1 cellular context compared by ENCODE assay signal in the genomic region with DNA sequence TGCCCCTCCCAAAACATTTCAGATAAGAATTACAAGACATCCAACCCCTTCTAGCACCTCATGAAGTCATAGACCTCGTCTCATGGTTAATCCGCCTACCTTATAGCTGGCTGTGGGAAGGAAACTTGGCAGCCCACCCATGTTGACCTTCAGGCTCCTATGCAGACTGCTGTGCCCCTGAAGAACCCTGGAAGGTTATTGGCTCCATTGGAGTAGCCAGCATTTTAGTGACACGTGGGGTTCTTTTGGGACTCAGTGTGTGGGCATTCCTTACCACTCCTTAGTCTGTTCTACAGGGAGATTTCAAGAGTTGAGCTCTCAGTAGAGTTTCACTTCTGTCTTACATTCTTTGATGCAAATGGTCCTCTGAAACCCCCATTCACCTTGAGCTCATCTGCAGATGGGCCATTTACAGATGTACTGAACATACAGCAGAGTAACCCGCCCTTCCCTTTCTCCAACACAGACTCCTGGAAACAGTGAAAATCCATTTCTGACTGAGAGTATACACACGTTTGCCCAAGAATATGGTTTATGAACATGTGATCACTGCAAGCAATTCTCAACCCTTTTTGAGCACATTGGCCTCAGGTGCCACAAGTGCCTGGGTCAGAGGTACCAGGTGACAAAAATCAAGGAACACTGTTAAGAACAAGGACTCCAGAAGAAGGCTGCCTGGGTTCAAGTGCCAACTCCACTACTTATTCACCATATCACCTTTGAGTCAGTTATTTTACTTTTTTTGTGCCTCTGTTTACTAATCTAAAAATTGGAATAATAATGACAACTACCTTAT.
TF ChIP-seq lines count a peak whose summit lies in the region.

No MANE protein-coding gene starts in this region.

TF ChIP-seq in K562, 482 proteins besides CTCF, POLR2A, EP300 and RAD21 (continued from another document and continues in another):
- TF ChIP-seq, protein P1, sequence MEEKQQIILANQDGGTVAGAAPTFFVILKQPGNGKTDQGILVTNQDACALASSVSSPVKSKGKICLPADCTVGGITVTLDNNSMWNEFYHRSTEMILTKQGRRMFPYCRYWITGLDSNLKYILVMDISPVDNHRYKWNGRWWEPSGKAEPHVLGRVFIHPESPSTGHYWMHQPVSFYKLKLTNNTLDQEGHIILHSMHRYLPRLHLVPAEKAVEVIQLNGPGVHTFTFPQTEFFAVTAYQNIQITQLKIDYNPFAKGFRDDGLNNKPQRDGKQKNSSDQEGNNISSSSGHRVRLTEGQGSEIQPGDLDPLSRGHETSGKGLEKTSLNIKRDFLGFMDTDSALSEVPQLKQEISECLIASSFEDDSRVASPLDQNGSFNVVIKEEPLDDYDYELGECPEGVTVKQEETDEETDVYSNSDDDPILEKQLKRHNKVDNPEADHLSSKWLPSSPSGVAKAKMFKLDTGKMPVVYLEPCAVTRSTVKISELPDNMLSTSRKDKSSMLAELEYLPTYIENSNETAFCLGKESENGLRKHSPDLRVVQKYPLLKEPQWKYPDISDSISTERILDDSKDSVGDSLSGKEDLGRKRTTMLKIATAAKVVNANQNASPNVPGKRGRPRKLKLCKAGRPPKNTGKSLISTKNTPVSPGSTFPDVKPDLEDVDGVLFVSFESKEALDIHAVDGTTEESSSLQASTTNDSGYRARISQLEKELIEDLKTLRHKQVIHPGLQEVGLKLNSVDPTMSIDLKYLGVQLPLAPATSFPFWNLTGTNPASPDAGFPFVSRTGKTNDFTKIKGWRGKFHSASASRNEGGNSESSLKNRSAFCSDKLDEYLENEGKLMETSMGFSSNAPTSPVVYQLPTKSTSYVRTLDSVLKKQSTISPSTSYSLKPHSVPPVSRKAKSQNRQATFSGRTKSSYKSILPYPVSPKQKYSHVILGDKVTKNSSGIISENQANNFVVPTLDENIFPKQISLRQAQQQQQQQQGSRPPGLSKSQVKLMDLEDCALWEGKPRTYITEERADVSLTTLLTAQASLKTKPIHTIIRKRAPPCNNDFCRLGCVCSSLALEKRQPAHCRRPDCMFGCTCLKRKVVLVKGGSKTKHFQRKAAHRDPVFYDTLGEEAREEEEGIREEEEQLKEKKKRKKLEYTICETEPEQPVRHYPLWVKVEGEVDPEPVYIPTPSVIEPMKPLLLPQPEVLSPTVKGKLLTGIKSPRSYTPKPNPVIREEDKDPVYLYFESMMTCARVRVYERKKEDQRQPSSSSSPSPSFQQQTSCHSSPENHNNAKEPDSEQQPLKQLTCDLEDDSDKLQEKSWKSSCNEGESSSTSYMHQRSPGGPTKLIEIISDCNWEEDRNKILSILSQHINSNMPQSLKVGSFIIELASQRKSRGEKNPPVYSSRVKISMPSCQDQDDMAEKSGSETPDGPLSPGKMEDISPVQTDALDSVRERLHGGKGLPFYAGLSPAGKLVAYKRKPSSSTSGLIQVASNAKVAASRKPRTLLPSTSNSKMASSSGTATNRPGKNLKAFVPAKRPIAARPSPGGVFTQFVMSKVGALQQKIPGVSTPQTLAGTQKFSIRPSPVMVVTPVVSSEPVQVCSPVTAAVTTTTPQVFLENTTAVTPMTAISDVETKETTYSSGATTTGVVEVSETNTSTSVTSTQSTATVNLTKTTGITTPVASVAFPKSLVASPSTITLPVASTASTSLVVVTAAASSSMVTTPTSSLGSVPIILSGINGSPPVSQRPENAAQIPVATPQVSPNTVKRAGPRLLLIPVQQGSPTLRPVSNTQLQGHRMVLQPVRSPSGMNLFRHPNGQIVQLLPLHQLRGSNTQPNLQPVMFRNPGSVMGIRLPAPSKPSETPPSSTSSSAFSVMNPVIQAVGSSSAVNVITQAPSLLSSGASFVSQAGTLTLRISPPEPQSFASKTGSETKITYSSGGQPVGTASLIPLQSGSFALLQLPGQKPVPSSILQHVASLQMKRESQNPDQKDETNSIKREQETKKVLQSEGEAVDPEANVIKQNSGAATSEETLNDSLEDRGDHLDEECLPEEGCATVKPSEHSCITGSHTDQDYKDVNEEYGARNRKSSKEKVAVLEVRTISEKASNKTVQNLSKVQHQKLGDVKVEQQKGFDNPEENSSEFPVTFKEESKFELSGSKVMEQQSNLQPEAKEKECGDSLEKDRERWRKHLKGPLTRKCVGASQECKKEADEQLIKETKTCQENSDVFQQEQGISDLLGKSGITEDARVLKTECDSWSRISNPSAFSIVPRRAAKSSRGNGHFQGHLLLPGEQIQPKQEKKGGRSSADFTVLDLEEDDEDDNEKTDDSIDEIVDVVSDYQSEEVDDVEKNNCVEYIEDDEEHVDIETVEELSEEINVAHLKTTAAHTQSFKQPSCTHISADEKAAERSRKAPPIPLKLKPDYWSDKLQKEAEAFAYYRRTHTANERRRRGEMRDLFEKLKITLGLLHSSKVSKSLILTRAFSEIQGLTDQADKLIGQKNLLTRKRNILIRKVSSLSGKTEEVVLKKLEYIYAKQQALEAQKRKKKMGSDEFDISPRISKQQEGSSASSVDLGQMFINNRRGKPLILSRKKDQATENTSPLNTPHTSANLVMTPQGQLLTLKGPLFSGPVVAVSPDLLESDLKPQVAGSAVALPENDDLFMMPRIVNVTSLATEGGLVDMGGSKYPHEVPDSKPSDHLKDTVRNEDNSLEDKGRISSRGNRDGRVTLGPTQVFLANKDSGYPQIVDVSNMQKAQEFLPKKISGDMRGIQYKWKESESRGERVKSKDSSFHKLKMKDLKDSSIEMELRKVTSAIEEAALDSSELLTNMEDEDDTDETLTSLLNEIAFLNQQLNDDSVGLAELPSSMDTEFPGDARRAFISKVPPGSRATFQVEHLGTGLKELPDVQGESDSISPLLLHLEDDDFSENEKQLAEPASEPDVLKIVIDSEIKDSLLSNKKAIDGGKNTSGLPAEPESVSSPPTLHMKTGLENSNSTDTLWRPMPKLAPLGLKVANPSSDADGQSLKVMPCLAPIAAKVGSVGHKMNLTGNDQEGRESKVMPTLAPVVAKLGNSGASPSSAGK (IDR thresholded peaks at IDR 0.05) = peak; percentile 68
- TF ChIP-seq, protein P2, sequence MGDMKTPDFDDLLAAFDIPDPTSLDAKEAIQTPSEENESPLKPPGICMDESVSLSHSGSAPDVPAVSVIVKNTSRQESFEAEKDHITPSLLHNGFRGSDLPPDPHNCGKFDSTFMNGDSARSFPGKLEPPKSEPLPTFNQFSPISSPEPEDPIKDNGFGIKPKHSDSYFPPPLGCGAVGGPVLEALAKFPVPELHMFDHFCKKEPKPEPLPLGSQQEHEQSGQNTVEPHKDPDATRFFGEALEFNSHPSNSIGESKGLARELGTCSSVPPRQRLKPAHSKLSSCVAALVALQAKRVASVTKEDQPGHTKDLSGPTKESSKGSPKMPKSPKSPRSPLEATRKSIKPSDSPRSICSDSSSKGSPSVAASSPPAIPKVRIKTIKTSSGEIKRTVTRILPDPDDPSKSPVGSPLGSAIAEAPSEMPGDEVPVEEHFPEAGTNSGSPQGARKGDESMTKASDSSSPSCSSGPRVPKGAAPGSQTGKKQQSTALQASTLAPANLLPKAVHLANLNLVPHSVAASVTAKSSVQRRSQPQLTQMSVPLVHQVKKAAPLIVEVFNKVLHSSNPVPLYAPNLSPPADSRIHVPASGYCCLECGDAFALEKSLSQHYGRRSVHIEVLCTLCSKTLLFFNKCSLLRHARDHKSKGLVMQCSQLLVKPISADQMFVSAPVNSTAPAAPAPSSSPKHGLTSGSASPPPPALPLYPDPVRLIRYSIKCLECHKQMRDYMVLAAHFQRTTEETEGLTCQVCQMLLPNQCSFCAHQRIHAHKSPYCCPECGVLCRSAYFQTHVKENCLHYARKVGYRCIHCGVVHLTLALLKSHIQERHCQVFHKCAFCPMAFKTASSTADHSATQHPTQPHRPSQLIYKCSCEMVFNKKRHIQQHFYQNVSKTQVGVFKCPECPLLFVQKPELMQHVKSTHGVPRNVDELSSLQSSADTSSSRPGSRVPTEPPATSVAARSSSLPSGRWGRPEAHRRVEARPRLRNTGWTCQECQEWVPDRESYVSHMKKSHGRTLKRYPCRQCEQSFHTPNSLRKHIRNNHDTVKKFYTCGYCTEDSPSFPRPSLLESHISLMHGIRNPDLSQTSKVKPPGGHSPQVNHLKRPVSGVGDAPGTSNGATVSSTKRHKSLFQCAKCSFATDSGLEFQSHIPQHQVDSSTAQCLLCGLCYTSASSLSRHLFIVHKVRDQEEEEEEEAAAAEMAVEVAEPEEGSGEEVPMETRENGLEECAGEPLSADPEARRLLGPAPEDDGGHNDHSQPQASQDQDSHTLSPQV (IDR thresholded peaks at IDR 0.05) = peak; percentile 44
- TF ChIP-seq, protein P3, sequence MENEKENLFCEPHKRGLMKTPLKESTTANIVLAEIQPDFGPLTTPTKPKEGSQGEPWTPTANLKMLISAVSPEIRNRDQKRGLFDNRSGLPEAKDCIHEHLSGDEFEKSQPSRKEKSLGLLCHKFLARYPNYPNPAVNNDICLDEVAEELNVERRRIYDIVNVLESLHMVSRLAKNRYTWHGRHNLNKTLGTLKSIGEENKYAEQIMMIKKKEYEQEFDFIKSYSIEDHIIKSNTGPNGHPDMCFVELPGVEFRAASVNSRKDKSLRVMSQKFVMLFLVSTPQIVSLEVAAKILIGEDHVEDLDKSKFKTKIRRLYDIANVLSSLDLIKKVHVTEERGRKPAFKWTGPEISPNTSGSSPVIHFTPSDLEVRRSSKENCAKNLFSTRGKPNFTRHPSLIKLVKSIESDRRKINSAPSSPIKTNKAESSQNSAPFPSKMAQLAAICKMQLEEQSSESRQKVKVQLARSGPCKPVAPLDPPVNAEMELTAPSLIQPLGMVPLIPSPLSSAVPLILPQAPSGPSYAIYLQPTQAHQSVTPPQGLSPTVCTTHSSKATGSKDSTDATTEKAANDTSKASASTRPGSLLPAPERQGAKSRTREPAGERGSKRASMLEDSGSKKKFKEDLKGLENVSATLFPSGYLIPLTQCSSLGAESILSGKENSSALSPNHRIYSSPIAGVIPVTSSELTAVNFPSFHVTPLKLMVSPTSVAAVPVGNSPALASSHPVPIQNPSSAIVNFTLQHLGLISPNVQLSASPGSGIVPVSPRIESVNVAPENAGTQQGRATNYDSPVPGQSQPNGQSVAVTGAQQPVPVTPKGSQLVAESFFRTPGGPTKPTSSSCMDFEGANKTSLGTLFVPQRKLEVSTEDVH (IDR thresholded peaks at IDR 0.05; ENCODE audit: low read depth, partially characterized antibody) = no peak
- TF ChIP-seq SMARCE1 (IDR thresholded peaks at IDR 0.05) (no peak), YY1 (IDR thresholded peaks at IDR 0.05; ENCODE audit: borderline replicate concordance in 1 of 3, control insufficient read depth in 1 of 3, extremely low read depth in 1 of 3, insufficient read depth in 3 of 3, insufficient read length in 1 of 3, insufficient replicate concordance in 2 of 3, low read depth in 1 of 3, low read length in 2 of 3) (peak in 1 of 3 experiments; percentile 8), ZNF766 (CRISPR knock-in tag; conservative IDR thresholded peaks at IDR 0.05) (peak; percentile 36; the same call in 1 of the 2 replicates), L3MBTL2 (IDR thresholded peaks at IDR 0.05) (peak; percentile 59)
- TF ChIP-seq, protein P4, sequence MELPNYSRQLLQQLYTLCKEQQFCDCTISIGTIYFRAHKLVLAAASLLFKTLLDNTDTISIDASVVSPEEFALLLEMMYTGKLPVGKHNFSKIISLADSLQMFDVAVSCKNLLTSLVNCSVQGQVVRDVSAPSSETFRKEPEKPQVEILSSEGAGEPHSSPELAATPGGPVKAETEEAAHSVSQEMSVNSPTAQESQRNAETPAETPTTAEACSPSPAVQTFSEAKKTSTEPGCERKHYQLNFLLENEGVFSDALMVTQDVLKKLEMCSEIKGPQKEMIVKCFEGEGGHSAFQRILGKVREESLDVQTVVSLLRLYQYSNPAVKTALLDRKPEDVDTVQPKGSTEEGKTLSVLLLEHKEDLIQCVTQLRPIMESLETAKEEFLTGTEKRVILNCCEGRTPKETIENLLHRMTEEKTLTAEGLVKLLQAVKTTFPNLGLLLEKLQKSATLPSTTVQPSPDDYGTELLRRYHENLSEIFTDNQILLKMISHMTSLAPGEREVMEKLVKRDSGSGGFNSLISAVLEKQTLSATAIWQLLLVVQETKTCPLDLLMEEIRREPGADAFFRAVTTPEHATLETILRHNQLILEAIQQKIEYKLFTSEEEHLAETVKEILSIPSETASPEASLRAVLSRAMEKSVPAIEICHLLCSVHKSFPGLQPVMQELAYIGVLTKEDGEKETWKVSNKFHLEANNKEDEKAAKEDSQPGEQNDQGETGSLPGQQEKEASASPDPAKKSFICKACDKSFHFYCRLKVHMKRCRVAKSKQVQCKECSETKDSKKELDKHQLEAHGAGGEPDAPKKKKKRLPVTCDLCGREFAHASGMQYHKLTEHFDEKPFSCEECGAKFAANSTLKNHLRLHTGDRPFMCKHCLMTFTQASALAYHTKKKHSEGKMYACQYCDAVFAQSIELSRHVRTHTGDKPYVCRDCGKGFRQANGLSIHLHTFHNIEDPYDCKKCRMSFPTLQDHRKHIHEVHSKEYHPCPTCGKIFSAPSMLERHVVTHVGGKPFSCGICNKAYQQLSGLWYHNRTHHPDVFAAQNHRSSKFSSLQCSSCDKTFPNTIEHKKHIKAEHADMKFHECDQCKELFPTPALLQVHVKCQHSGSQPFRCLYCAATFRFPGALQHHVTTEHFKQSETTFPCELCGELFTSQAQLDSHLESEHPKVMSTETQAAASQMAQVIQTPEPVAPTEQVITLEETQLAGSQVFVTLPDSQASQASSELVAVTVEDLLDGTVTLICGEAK (IDR thresholded peaks at IDR 0.05) = peak; percentile 44; the same call in 1 of the 2 replicates
- TF ChIP-seq, protein P4 (CRISPR knock-in tag; IDR thresholded peaks at IDR 0.05) = no peak
- TF ChIP-seq, protein P5, sequence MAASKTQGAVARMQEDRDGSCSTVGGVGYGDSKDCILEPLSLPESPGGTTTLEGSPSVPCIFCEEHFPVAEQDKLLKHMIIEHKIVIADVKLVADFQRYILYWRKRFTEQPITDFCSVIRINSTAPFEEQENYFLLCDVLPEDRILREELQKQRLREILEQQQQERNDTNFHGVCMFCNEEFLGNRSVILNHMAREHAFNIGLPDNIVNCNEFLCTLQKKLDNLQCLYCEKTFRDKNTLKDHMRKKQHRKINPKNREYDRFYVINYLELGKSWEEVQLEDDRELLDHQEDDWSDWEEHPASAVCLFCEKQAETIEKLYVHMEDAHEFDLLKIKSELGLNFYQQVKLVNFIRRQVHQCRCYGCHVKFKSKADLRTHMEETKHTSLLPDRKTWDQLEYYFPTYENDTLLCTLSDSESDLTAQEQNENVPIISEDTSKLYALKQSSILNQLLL (CRISPR knock-in tag; IDR thresholded peaks at IDR 0.05; ENCODE audit: borderline replicate concordance) = no peak
